In the genomic region with DNA sequence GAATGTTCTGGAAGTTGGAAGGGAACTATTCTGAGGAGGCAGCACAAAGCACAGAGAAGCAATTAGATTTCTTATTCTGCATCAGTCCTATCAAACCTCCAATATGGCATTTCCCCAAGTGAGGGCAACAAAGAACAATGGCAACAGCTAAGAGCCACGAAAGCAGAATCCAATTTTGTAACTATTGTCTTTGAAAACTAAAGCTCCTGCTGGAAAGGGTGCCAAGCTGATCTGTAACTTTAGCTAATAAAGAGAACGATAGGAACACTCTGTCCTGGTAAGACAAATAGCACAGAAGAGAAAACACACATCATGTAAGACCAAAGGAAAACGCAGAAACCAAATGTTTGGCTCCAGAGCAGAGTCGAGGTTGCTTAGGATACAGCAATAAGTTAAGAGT, we compare ENCODE assay signal across 15 cellular contexts.
"Had no signal": no experiment of that assay in that cellular context is flagged by ENCODE, and none has a peak within 500 bp of the region (broad histone marks: within the 10 kb centered on the region; RNA-seq: fewer than 3 reads in every experiment).

No MANE protein-coding gene starts in this region.

- H3K4me3 Mint-ChIP-seq: activated CD4-positive, alpha-beta memory T cell treated with anti-CD3 and anti-CD28 coated beads, Interleukin-2, amount 10 ng/mL, durations not matched to agents 7 days and 5 days; activated naive CD8-positive, alpha-beta T cell treated with anti-CD3 and anti-CD28 coated beads for 36 hours; activated T-cell treated with anti-CD3 and anti-CD28 coated beads, Interleukin-2, amount 50 U/mL, for 72 hours; natural killer cell had no signal

- DNase-seq: activated CD4-positive, alpha-beta memory T cell treated with anti-CD3 and anti-CD28 coated beads, Interleukin-2, amount 10 ng/mL, durations not matched to agents 7 days and 5 days; activated gamma-delta T cell treated with Interleukin-2 at 50 U/mL for 16 hours; activated naive CD8-positive, alpha-beta T cell treated with anti-CD3 and anti-CD28 coated beads for 36 hours; activated T-cell treated with anti-CD3 and anti-CD28 coated beads, Interleukin-2, amount 50 U/mL, for 72 hours; aorta; cortex of kidney; erythroblast; natural killer cell; psoas muscle; sigmoid colon; stimulated activated CD4-positive, alpha-beta T cell treated with anti-CD3 and anti-CD28 coated beads, Interleukin-12 subunit alpha, Interleukin-12 subunit beta, amount 100 ng/mL, for 4 hours; stimulated activated CD8-positive, alpha-beta memory T cell treated with anti-CD3 and anti-CD28 coated beads, Interleukin-4, amount 100 ng/mL, for 48 hours; stomach; T-helper 9 cell; transverse colon had no signal

- H3K27me3 ChIP-seq: sigmoid colon, stomach, transverse colon had no signal

- H3K27ac Mint-ChIP-seq: activated CD4-positive, alpha-beta memory T cell treated with anti-CD3 and anti-CD28 coated beads, Interleukin-2, amount 10 ng/mL, durations not matched to agents 7 days and 5 days; activated naive CD8-positive, alpha-beta T cell treated with anti-CD3 and anti-CD28 coated beads for 36 hours; activated T-cell treated with anti-CD3 and anti-CD28 coated beads, Interleukin-2, amount 50 U/mL, for 72 hours had no signal

- H3K36me3 ChIP-seq: sigmoid colon, stomach, transverse colon had no signal

- H3K27ac ChIP-seq: psoas muscle, transverse colon had no signal

- H3K27me3 Mint-ChIP-seq: activated CD4-positive, alpha-beta memory T cell treated with anti-CD3 and anti-CD28 coated beads, Interleukin-2, amount 10 ng/mL, durations not matched to agents 7 days and 5 days; activated naive CD8-positive, alpha-beta T cell treated with anti-CD3 and anti-CD28 coated beads for 36 hours had no signal

- ATAC-seq: activated T-cell treated with anti-CD3 and anti-CD28 coated beads, Interleukin-2, amount 50 U/mL, for 72 hours; natural killer cell; psoas muscle had no signal

- H3K9me3 Mint-ChIP-seq: activated naive CD8-positive, alpha-beta T cell treated with anti-CD3 and anti-CD28 coated beads for 36 hours; natural killer cell had no signal

- H3K36me3 Mint-ChIP-seq: natural killer cell had no signal

- H3K9me3 ChIP-seq: psoas muscle, sigmoid colon, stomach, transverse colon had no signal

- H3K4me3 ChIP-seq: psoas muscle, sigmoid colon, stomach, transverse colon had no signal
